Comparison of ENCODE assay signal across 1 cellular context in the genomic region with DNA sequence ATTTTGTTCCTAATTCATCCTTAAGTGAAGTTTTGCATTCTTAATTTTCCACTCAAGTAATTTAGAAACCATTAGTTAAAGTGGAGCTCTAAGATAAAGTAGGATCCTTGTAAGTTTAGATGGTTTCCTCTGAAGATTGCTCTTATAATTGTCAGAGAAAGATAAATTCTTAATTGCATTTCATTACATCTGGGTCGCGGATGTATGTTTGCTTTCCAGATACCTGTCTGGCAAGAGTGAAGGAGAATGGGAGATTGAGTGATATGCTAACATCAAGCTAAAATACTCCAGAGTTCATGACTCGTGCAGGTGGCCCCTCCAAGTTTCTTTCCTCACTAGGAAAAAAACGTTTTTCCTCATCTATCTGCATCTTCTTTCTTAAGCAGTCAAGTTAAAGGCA.
TF ChIP-seq lines count a peak whose summit lies in the region.

No MANE protein-coding gene starts in this region.

TF ChIP-seq in H1, 55 proteins besides CTCF, POLR2A, EP300 and RAD21 (continued from another document):
- TF ChIP-seq HDAC6 (IDR thresholded peaks at IDR 0.05; ENCODE audit: low read depth, low read length) (no peak), CBX8 (IDR thresholded peaks at IDR 0.05; ENCODE audit: borderline replicate concordance, low read depth, low read length) (no peak), SIX5 (IDR thresholded peaks at IDR 0.05; ENCODE audit: low read depth, low read length) (no peak), CTBP2 (IDR thresholded peaks at IDR 0.05; ENCODE audit: borderline replicate concordance, insufficient read depth, insufficient read length, low read length) (no peak), CEBPB (IDR thresholded peaks at IDR 0.05; ENCODE audit: low read depth, low read length) (no peak), TAF7 (optimal IDR thresholded peaks at IDR 0.05; ENCODE audit: borderline replicate concordance, low read depth, low read length) (no peak), JUN (IDR thresholded peaks at IDR 0.05; ENCODE audit: low read depth, low read length) (no peak), ATF2 (IDR thresholded peaks at IDR 0.05; ENCODE audit: low read length) (no peak), CREB1 (IDR thresholded peaks at IDR 0.05) (no peak), FOSL1 (IDR thresholded peaks at IDR 0.05; ENCODE audit: insufficient read depth, low read depth, low read length) (no peak), ASH2L (IDR thresholded peaks at IDR 0.05; ENCODE audit: low read length) (no peak), SIN3A (conservative IDR thresholded peaks at IDR 0.05 in 1 of 2, IDR thresholded peaks at IDR 0.05 in 1 of 2; ENCODE audit: low read depth in 1 of 2, low read length in 2 of 2) (no peak), PHF8 (conservative IDR thresholded peaks at IDR 0.05; ENCODE audit: low read depth, low read length) (no peak), JUND (IDR thresholded peaks at IDR 0.05; ENCODE audit: low read length) (no peak), TBP (IDR thresholded peaks at IDR 0.05; ENCODE audit: low read depth, low read length) (no peak)
TF ChIP-seq in H1: peak in this region for 0.
